27 cellular contexts compared by ENCODE assay signal in genomic region chr13:112457485-112457884, GRCh38.
DNase-seq lines count a peak whose midpoint lies in the region; ATAC-seq and TF ChIP-seq lines count a peak whose summit lies in the region.
"Had no signal": no experiment of that assay in that cellular context is flagged by ENCODE, and none has a peak within 500 bp of the region (broad histone marks: within the 10 kb centered on the region; RNA-seq: fewer than 3 reads in every experiment).

No MANE protein-coding gene starts in this region.

- H3K9me3 ChIP-seq in esophagus muscularis mucosa = peaks cover 0 to 42% (median 22%) of the 10 kb centered on the region in 4 donors
- H3K9me3 ChIP-seq: SK-N-SH, vagina had no signal

- H3K4me3 ChIP-seq in H7 (ENCODE audit: insufficient read depth, low read depth, low read length) (no peak overlapping the region), esophagus muscularis mucosa (no peak overlapping the region)
- H3K4me3 ChIP-seq: cardiac muscle cell, vagina had no signal

- DNase-seq in COLO668 (lab: John Stamatoyannopoulos, UW; ENCODE audit: unreplicated experiment) (peak; percentile 92), H7 (peak; percentile 56), RWPE1 (ENCODE audit: low spot score) (peak; percentile 25), esophagus muscularis mucosa (ENCODE audit: extremely low spot score) (peak; percentile 87)
- DNase-seq in effector CD8-positive, alpha-beta T cell (lab: John Stamatoyannopoulos, UW) = no peak
- DNase-seq: activated CD4-positive, alpha-beta T cell treated with anti-CD3 and anti-CD28 coated beads for 1 hour; activated T-cell treated with anti-CD3 and anti-CD28 coated beads, Interleukin-2, amount 50 U/mL, for 72 hours; CD8-positive, alpha-beta memory T cell; cortex of kidney; DMS 273 treated with DMSO at 0.1 percent for 48 hours; effector memory CD8-positive, alpha-beta T cell; erythroblast; glutamatergic neuron; HCEC 1CT; mesenchymal stem cell; MV-4-11; NCI-H1436 treated with DMSO at 0.1 percent for 48 hours; NCI-H2081 treated with DMSO at 0.1 percent for 48 hours; NCI-H345; SK-N-SH; stimulated activated CD8-positive, alpha-beta memory T cell treated with anti-CD3 and anti-CD28 coated beads, Interleukin-4, amount 100 ng/mL, for 48 hours; stimulated activated naive CD8-positive, alpha-beta T cell treated with anti-CD3 and anti-CD28 coated beads, Interleukin-15, amount 100 ng/mL, for 72 hours had no signal

- no peak for TF ChIP-seq EP300 in esophagus muscularis mucosa (IDR thresholded peaks at IDR 0.05)

- ATAC-seq in GM19035 (IDR thresholded peaks at IDR 0.05; ENCODE audit: unreplicated experiment) (no peak), HG03135 (IDR thresholded peaks at IDR 0.05; ENCODE audit: unreplicated experiment) (no peak)
- ATAC-seq: activated T-cell treated with anti-CD3 and anti-CD28 coated beads, Interleukin-2, amount 50 U/mL, for 72 hours; effector memory CD8-positive, alpha-beta T cell; right cardiac atrium; stimulated activated naive CD8-positive, alpha-beta T cell treated with anti-CD3 and anti-CD28 coated beads, Interleukin-15, amount 100 ng/mL, for 72 hours had no signal

- no peaks in the 10 kb centered on the region for H3K27me3 ChIP-seq in H7 (ENCODE audit: control insufficient read depth, insufficient read depth, low read length)
- peaks cover 0 to 41% (median 0%) of the 10 kb centered on the region in 4 donors for H3K27me3 ChIP-seq in esophagus muscularis mucosa
- H3K27me3 ChIP-seq: cardiac muscle cell, vagina had no signal

- no peak for TF ChIP-seq POLR2A in esophagus muscularis mucosa (IDR thresholded peaks at IDR 0.05; ENCODE audit: low read depth)

- intact Hi-C loops in esophagus muscularis mucosa (cut with DNase I) = no loop called here

- H3K27ac ChIP-seq in RWPE1 (no peak overlapping the region), esophagus muscularis mucosa (replicated peaks in 1 of 4) (no peak overlapping the region)
- H3K27ac ChIP-seq: cardiac muscle cell, vagina had no signal

- WGBS in esophagus muscularis mucosa = 75% methylated on average over 11 of the region's 13 CpGs

- CTCF ChIA-PET in RWPE1 (lab: Yijun Ruan, JAX) = no interaction called here

- POLR2A ChIA-PET in RWPE1 (lab: Yijun Ruan, JAX; ENCODE audit: low non-redundant PET) = no interaction called here

- H3K36me3 ChIP-seq in H7 (replicated peaks; ENCODE audit: control insufficient read depth, insufficient read depth, low read length) (no peaks in the 10 kb centered on the region), esophagus muscularis mucosa (no peaks in the 10 kb centered on the region)
- H3K36me3 ChIP-seq: cardiac muscle cell, vagina had no signal

- H3K4me1 ChIP-seq in esophagus muscularis mucosa = no peaks in the 10 kb centered on the region
- H3K4me1 ChIP-seq: vagina had no signal

- TF ChIP-seq CTCF in RWPE1 (conservative IDR thresholded peaks at IDR 0.05; ENCODE audit: low read depth) (no peak), esophagus muscularis mucosa (IDR thresholded peaks at IDR 0.05) (no peak)
